In genomic region chr2:70994445-70995226, GRCh38 we compare ENCODE assay signal across 8 cellular contexts. TPM values are rescaled to one million over a fixed set of nuclear protein-coding genes. Genes with fewer than 3 reads are reported as not detected.
DNase-seq lines count a peak whose midpoint lies in the region; ATAC-seq and TF ChIP-seq lines count a peak whose summit lies in the region.

Gene TEX261, minus strand, starts transcription at chr2:70994873. Its CDS starts 116 bp downstream, at chr2:70994757.

- no peaks in the 10 kb centered on the region for H3K9me2 ChIP-seq in OCI-LY1 (ENCODE audit: low read depth, low read length)

- peak within 1 kb of the TSS; percentile 100 for H3K4me2 ChIP-seq in OCI-LY1 (ENCODE audit: low read length)

- H3K27ac ChIP-seq in HUES48 (ENCODE audit: low read depth, low read length) (no peak within 1 kb of the TSS), OCI-LY1 (ENCODE audit: low read depth, low read length, poor library complexity, severe bottlenecking) (peak within 1 kb of the TSS; percentile 15)

- H3K4me3 ChIP-seq in HUES48 (ENCODE audit: low read depth, low read length) (peak within 1 kb of the TSS; percentile 72), OCI-LY1 (ENCODE audit: low read depth, low read length, poor library complexity, severe bottlenecking) (peak within 1 kb of the TSS; percentile 100), epithelial cell of esophagus (ENCODE audit: low read length) (peak within 1 kb of the TSS; percentile 79)

- H3K36me3 ChIP-seq in HUES48 (ENCODE audit: control insufficient read depth, insufficient read depth, low read length) (peaks cover 10% of the 10 kb centered on the region; the same call in 1 of the 2 replicates), OCI-LY1 (ENCODE audit: insufficient read depth, low read length) (peaks cover 25% of the 10 kb centered on the region)

- no peaks in the 10 kb centered on the region for H3F3A ChIP-seq in OCI-LY1 (ENCODE audit: insufficient read depth, low read length)

- H3K4me1 ChIP-seq in HUES48 (ENCODE audit: control insufficient read depth, insufficient read depth, low read length) (no peaks in the 10 kb centered on the region), OCI-LY1 (ENCODE audit: insufficient read depth, low read length, severe bottlenecking) (peaks cover 25% of the 10 kb centered on the region)

- H3K9ac ChIP-seq in HUES48 (ENCODE audit: low read depth, low read length) (peak within 1 kb of the TSS; percentile 46), OCI-LY1 (ENCODE audit: low read length) (peak within 1 kb of the TSS; percentile 98)

- TF ChIP-seq CTCF in OCI-LY1 (IDR thresholded peaks at IDR 0.05; ENCODE audit: low read length), result peak; percentile 53
- TF ChIP-seq CTCF in epithelial cell of esophagus (IDR thresholded peaks at IDR 0.05; ENCODE audit: insufficient read depth, low read depth, low read length, missing control alignments), result peak; percentile 46

- DNase-seq in DMS 273 (lab: John Stamatoyannopoulos, UW; ENCODE audit: unreplicated experiment) (peak; percentile 96), activated T-cell treated with anti-CD3 and anti-CD28 coated beads for 24 hours (ENCODE audit: low read depth) (peak; percentile 91), epithelial cell of esophagus (ENCODE audit: low read depth) (peak; percentile 87), mucosa of gallbladder (ENCODE audit: low spot score) (peak; percentile 87)
- peak; percentile 70 to 77 for DNase-seq in stimulated activated CD8-positive, alpha-beta memory T cell treated with anti-CD3 and anti-CD28 coated beads, Interleukin-4, amount 100 ng/mL, for 4 hours (ENCODE audit: low read depth in 2 of 2, low spot score in 1 of 2)

- no peaks in the 10 kb centered on the region for H4K20me1 ChIP-seq in OCI-LY1 (ENCODE audit: insufficient read depth, low read length)

- H2AFZ ChIP-seq in OCI-LY1 (ENCODE audit: low read length), result peak within 1 kb of the TSS; percentile 49

- H3K27me3 ChIP-seq in HUES48 (ENCODE audit: control insufficient read depth, insufficient read depth, low read length), result peaks cover 7% of the 10 kb centered on the region
- no peaks in the 10 kb centered on the region for H3K27me3 ChIP-seq in OCI-LY1 (ENCODE audit: insufficient read depth, low read length)

- H3K9me3 ChIP-seq in HUES48 (ENCODE audit: control insufficient read depth, insufficient read depth, low read length) (no peaks in the 10 kb centered on the region), OCI-LY1 (ENCODE audit: low read length) (no peaks in the 10 kb centered on the region)

- ATAC-seq in GM21390 (IDR thresholded peaks at IDR 0.05; ENCODE audit: unreplicated experiment), result peak; percentile 97

- H3K79me2 ChIP-seq in OCI-LY1 (ENCODE audit: insufficient read depth, low read length), result peaks cover 9% of the 10 kb centered on the region

RNA-seq across cellular contexts. Expression of gene TEX261, which starts in this region (rescaled TPM):
- total RNA-seq in mucosa of gallbladder, result 62.8 TPM
